Comparison of ENCODE assay signal across 28 cellular contexts in genomic region chr14:21199611-21200570, GRCh38. TPM values are rescaled to one million over a fixed set of nuclear protein-coding genes. Genes with fewer than 3 reads are reported as not detected.
DNase-seq lines count a peak whose midpoint lies in the region; ATAC-seq lines count a peak whose summit lies in the region.
"Had no signal": no experiment of that assay in that cellular context is flagged by ENCODE, and none has a peak within 500 bp of the region (broad histone marks: within the 10 kb centered on the region; RNA-seq: fewer than 3 reads in every experiment).

No MANE protein-coding gene starts in this region.

- H3K36me3 ChIP-seq in GM23248 (ENCODE audit: low read depth), result peaks cover 12% of the 10 kb centered on the region; the same call in 1 of the 2 replicates
- H3K36me3 ChIP-seq: gastrocnemius medialis had no signal

- H3K27ac Mint-ChIP-seq in activated T-helper 17 cell treated with anti-CD3 and anti-CD28 coated beads, Interleukin-2, amount 50 U/mL, for 72 hours, result peak overlapping the region; percentile 14
- H3K27ac Mint-ChIP-seq: activated naive CD8-positive, alpha-beta T cell treated with anti-CD3 and anti-CD28 coated beads, Interleukin-2, amount 10 ng/mL, durations not matched to agents 7 days and 5 days; H9 had no signal

- 50 to 52% methylated on average over 3 of the region's 3 CpGs for WGBS in GM23248 (ENCODE audit: low coverage in 1 of 2, low lambda C conversion rate in 2 of 2, missing lambda C conversion rate in 2 of 2), 2 experiments

- H4K20me1 ChIP-seq in GM23248 (ENCODE audit: insufficient read depth), result no peaks in the 10 kb centered on the region

- H3K4me3 Mint-ChIP-seq in activated T-helper 17 cell treated with anti-CD3 and anti-CD28 coated beads, Interleukin-2, amount 50 U/mL, for 72 hours, result no peak overlapping the region
- H3K4me3 Mint-ChIP-seq: activated naive CD8-positive, alpha-beta T cell treated with anti-CD3 and anti-CD28 coated beads, Interleukin-2, amount 10 ng/mL, durations not matched to agents 7 days and 5 days; H9 had no signal

- peaks cover 87% of the 10 kb centered on the region for H3F3A ChIP-seq in GM23248 (ENCODE audit: insufficient read depth)

- H3K27ac ChIP-seq in GM23248, result no peak overlapping the region
- H3K27ac ChIP-seq: 22Rv1, gastrocnemius medialis, upper lobe of right lung had no signal

- peak; percentile 24 for DNase-seq in DMS 273 (lab: John Stamatoyannopoulos, UW; ENCODE audit: unreplicated experiment)
- DNase-seq in DMS 273 treated with DMSO at 0.1 percent for 48 hours (lab: John Stamatoyannopoulos, UW), result no peak
- DNase-seq in GM23248, result peak; percentile 22
- peak; percentile 5 for DNase-seq in glomerular visceral epithelial cell (ENCODE audit: extremely low spot score)
- no peak for DNase-seq in NCI-H1092 (lab: John Stamatoyannopoulos, UW)
- DNase-seq: activated effector memory CD4-positive, alpha-beta T cell treated with anti-CD3 and anti-CD28 coated beads, Interleukin-2, amount 50 U/mL, for 16 hours; activated naive CD8-positive, alpha-beta T cell treated with anti-CD3 and anti-CD28 coated beads, Interleukin-2, amount 10 ng/mL, durations not matched to agents 7 days and 5 days; cerebellar nuclear complex; DMS79; erythroblast; gastrocnemius medialis; H9; hippocampal formation; NCI-H1048; NCI-H1930; NCI-H226; occipital lobe; SHP77; upper lobe of right lung had no signal

- H3K27me3 ChIP-seq in GM23248 (replicated peaks; ENCODE audit: insufficient read depth), result no peaks in the 10 kb centered on the region
- H3K27me3 ChIP-seq: gastrocnemius medialis, upper lobe of right lung had no signal

- no peak overlapping the region for H3K9ac ChIP-seq in GM23248

- no peak overlapping the region for H2AFZ ChIP-seq in GM23248

- no peaks in the 10 kb centered on the region; the same call in 1 of the 2 replicates for H3K79me2 ChIP-seq in GM23248 (ENCODE audit: insufficient read depth)

- no peaks in the 10 kb centered on the region for H3K9me3 ChIP-seq in GM23248 (ENCODE audit: low read depth)
- H3K9me3 ChIP-seq: gastrocnemius medialis, upper lobe of right lung had no signal

- ATAC-seq in activated T-helper 17 cell treated with anti-CD3 and anti-CD28 coated beads, Interleukin-2, amount 50 U/mL, for 72 hours (replicated peaks), result peak; percentile 45
- no peak for ATAC-seq in GM18873 (IDR thresholded peaks at IDR 0.05; ENCODE audit: low FRiP score, unreplicated experiment)
- ATAC-seq in GM19455 (IDR thresholded peaks at IDR 0.05; ENCODE audit: unreplicated experiment), result no peak
- ATAC-seq: gastrocnemius medialis, left lobe of liver, upper lobe of right lung had no signal

- H3K27me3 Mint-ChIP-seq in activated T-helper 17 cell treated with anti-CD3 and anti-CD28 coated beads, Interleukin-2, amount 50 U/mL, for 72 hours, result no peaks in the 10 kb centered on the region

- H3K9me3 Mint-ChIP-seq in activated T-helper 17 cell treated with anti-CD3 and anti-CD28 coated beads, Interleukin-2, amount 50 U/mL, for 72 hours, result no peaks in the 10 kb centered on the region
- H3K9me3 Mint-ChIP-seq: activated naive CD8-positive, alpha-beta T cell treated with anti-CD3 and anti-CD28 coated beads, Interleukin-2, amount 10 ng/mL, durations not matched to agents 7 days and 5 days had no signal

- H3K36me3 Mint-ChIP-seq in activated T-helper 17 cell treated with anti-CD3 and anti-CD28 coated beads, Interleukin-2, amount 50 U/mL, for 72 hours (ENCODE audit: low read depth), result peaks cover 28% of the 10 kb centered on the region

- in situ Hi-C loops in GM23248 (cut with MboI), result no loop called here

- H3K9me2 ChIP-seq in GM23248 (ENCODE audit: insufficient read depth), result no peaks in the 10 kb centered on the region

- H3K4me1 ChIP-seq in GM23248 (ENCODE audit: insufficient read depth), result peaks cover 10% of the 10 kb centered on the region
- H3K4me1 ChIP-seq: gastrocnemius medialis, upper lobe of right lung had no signal

- peaks cover 3% of the 10 kb centered on the region for H3K4me1 Mint-ChIP-seq in activated T-helper 17 cell treated with anti-CD3 and anti-CD28 coated beads, Interleukin-2, amount 50 U/mL, for 72 hours
- H3K4me1 Mint-ChIP-seq: activated naive CD8-positive, alpha-beta T cell treated with anti-CD3 and anti-CD28 coated beads, Interleukin-2, amount 10 ng/mL, durations not matched to agents 7 days and 5 days had no signal

- no peak overlapping the region for H3K4me3 ChIP-seq in GM23248
- H3K4me3 ChIP-seq: gastrocnemius medialis, upper lobe of right lung had no signal

- H3K4me2 ChIP-seq in GM23248 (ENCODE audit: unreplicated experiment), result no peak overlapping the region

RNA-seq across cellular contexts. Expression of gene OR5AU1, which starts 44.0 kb away (rescaled TPM):
- total RNA-seq in GM23248 (2014; rRNA removed; shearing (Covaris generic)), result not detected in 2 replicates
- not detected in 2 replicates for polyA plus RNA-seq in GM23248 (2016; fragmentation: Nextera tagmentation; extraction: Ambion mirVana)
- total RNA-seq in activated T-helper 17 cell treated with anti-CD3 and anti-CD28 coated beads, Interleukin-2, amount 50 U/mL, for 72 hours, result not detected
- total RNA-seq: activated naive CD8-positive, alpha-beta T cell treated with anti-CD3 and anti-CD28 coated beads, Interleukin-2, amount 10 ng/mL, durations not matched to agents 7 days and 5 days; astrocyte; gastrocnemius medialis; H9; left lobe of liver; mesenteric fat pad; occipital lobe; skeletal muscle tissue; subcutaneous adipose tissue; upper lobe of right lung had no signal

Comparison
In these comparisons a context has a peak if more than half of its experiments do, and no peak if none do; other contexts are left out.
1. DNase-seq: peak in DMS 273 (single experiment), GM23248 (single experiment) and glomerular visceral epithelial cell (single experiment); none in DMS 273 treated with DMSO at 0.1 percent for 48 hours (single experiment) and NCI-H1092 (single experiment).